8 cellular contexts compared by ENCODE assay signal in the genomic region with DNA sequence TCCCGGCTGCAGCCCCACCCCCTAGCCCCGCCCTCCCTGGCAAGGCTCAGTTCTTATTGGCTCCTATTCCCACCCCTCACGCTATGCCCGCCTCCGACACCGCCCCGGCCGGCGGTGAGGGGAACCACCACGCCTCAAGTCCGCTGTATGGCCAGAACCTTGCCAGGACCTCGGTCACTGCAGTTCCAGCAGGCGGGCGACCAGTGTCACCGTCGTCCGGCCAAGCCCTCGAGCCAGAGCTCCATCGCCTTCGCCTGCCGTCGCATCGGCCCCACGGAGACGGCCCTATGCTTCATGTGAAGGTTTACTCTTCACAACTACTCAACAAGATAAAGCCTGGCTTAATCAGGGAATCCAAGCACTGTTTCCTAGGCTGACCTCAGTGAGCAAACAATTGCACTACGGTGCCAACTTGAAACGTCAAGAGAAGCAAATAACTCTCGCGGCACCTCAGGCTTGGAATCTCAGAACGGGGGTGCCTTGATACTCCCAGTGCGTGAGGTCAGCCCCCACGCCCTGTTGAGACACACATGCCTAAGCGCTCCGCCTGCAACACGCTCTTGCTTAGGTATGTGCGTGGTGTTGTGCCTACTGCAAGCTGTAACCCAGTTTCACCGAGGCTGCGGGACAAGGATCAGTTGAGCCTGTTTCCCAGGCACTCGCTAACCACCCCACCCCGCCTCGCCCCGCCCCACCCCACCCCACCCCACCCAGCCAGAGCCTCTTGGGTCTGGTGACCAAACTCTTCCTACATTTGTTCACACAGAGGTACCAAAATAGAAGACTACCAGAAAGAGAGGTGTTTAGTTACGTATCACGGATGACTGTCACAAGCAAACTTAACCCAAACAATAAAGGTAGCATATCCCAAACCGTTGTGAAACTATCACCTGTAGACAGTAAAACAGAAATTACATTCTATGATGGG. TPM values are rescaled to one million over a fixed set of nuclear protein-coding genes. Genes with fewer than 3 reads are reported as not detected.
DNase-seq lines count a peak whose midpoint lies in the region; ATAC-seq and TF ChIP-seq lines count a peak whose summit lies in the region.

No MANE protein-coding gene starts in this region.

- peak; percentile 94 for ATAC-seq in GM18873 (IDR thresholded peaks at IDR 0.05; ENCODE audit: low FRiP score, unreplicated experiment)
- ATAC-seq in HG03135 (IDR thresholded peaks at IDR 0.05; ENCODE audit: unreplicated experiment): peak; percentile 99
- peak; percentile 94 to 99 (median 98) for ATAC-seq in right lobe of liver

- H3K4me1 ChIP-seq in right lobe of liver: peaks cover 0 to 4% (median 0%) of the 10 kb centered on the region in 4 donors

- H3K9me3 ChIP-seq in right lobe of liver: no peaks in the 10 kb centered on the region

- intact Hi-C loops in right lobe of liver (cut with DNase I): no loop called here

- peak; percentile 97 for DNase-seq in AG08396 (ENCODE audit: low spot score)
- DNase-seq in NCI-H524 (lab: John Stamatoyannopoulos, UW): peak; percentile 56 to 75
- DNase-seq in activated CD4-positive, alpha-beta T cell treated with anti-CD3 and anti-CD28 coated beads, Interleukin-2, amount 50 U/mL, for 4 hours: peak; percentile 84 to 86
- DNase-seq in dermis microvascular lymphatic vessel endothelial cell (ENCODE audit: low read depth in 2 of 2): peak; percentile 60 to 90
- peak; percentile 97 to 98 (median 97) for DNase-seq in right lobe of liver
- DNase-seq in stimulated activated CD4-positive, alpha-beta T cell treated with anti-CD3 and anti-CD28 coated beads, Interleukin-2, amount 100 ng/mL, for 48 hours: peak; percentile 78 to 85

- H3K36me3 ChIP-seq in right lobe of liver: no peaks in the 10 kb centered on the region

- peak; percentile 81 for TF ChIP-seq POLR2A in right lobe of liver (IDR thresholded peaks at IDR 0.05)

- peak overlapping the region; percentile 54 to 84 (median 77) for H3K27ac ChIP-seq in right lobe of liver

- TF ChIP-seq CTCF in right lobe of liver (IDR thresholded peaks at IDR 0.05): peak in 1 of 4 donors; percentile 16

- no peaks in the 10 kb centered on the region for H3K27me3 ChIP-seq in right lobe of liver

- WGBS in right lobe of liver (ENCODE audit: insufficient coverage, low coverage, low lambda C conversion rate, missing lambda C conversion rate): 1% methylated on average over 20 of the region's 45 CpGs

- H3K4me3 ChIP-seq in right lobe of liver: peak overlapping the region; percentile 69 to 75 (median 70)

RNA-seq across cellular contexts. Expression of gene DENND2C, which starts 0.5 kb away (rescaled TPM):
- total RNA-seq in dermis microvascular lymphatic vessel endothelial cell (4.0 and 6.4 TPM in 2 replicates), right lobe of liver (1 to 10 TPM; 2.5 to 5.1 (median 4.4) TPM)

RNA-seq across cellular contexts. Expression of gene AMPD1, which starts 25.0 kb away (rescaled TPM):
- total RNA-seq in dermis microvascular lymphatic vessel endothelial cell (not detected in 2 replicates), right lobe of liver (under 1 TPM in 3 of 6 experiments, not detected in 3; 0.12 to 0.19 (median 0.13) TPM)

RNA-seq across cellular contexts. Expression of gene NRAS, which starts 46.2 kb away (rescaled TPM):
- total RNA-seq in dermis microvascular lymphatic vessel endothelial cell: 74.5 and 76.3 TPM in 2 replicates
- total RNA-seq in right lobe of liver: 10 to 100 TPM; 10.4 to 24.5 (median 16.3) TPM

Comparison
In these comparisons a context has a peak if more than half of its experiments do, and no peak if none do; other contexts are left out.
1. Peak in every context shown above with its lines: DNase-seq, ATAC-seq, H3K4me3 ChIP-seq and H3K27ac ChIP-seq.